In the genomic region with DNA sequence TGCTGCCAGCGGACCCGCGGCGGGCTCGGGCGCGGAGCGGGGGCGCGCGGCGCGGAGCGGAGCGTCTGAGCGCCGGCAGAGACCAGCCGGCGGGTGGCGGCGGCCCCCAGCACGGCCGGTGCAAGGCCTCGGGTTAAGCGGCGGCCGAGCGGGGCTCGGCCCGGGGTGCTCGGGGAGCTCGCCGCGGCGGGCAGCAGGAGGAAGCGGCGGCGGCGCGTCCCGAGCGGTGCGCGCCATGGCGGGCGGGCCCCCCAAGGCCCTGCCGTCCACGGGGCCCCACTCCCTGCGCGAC, we compare ENCODE assay signal across 1 cellular context.
TF ChIP-seq lines count a peak whose summit lies in the region.

No MANE protein-coding gene starts in this region.

TF ChIP-seq in GM12878, 131 proteins besides CTCF, POLR2A, EP300 and RAD21 (continued from another document):
- TF ChIP-seq SIN3A (IDR thresholded peaks at IDR 0.05; ENCODE audit: low read depth, low read length), result no peak
- no peak for TF ChIP-seq MYB (IDR thresholded peaks at IDR 0.05; ENCODE audit: borderline replicate concordance, low read depth, low read length)
- no peak for TF ChIP-seq ASH2L (IDR thresholded peaks at IDR 0.05; ENCODE audit: borderline replicate concordance, low read depth)
- TF ChIP-seq, protein P1, sequence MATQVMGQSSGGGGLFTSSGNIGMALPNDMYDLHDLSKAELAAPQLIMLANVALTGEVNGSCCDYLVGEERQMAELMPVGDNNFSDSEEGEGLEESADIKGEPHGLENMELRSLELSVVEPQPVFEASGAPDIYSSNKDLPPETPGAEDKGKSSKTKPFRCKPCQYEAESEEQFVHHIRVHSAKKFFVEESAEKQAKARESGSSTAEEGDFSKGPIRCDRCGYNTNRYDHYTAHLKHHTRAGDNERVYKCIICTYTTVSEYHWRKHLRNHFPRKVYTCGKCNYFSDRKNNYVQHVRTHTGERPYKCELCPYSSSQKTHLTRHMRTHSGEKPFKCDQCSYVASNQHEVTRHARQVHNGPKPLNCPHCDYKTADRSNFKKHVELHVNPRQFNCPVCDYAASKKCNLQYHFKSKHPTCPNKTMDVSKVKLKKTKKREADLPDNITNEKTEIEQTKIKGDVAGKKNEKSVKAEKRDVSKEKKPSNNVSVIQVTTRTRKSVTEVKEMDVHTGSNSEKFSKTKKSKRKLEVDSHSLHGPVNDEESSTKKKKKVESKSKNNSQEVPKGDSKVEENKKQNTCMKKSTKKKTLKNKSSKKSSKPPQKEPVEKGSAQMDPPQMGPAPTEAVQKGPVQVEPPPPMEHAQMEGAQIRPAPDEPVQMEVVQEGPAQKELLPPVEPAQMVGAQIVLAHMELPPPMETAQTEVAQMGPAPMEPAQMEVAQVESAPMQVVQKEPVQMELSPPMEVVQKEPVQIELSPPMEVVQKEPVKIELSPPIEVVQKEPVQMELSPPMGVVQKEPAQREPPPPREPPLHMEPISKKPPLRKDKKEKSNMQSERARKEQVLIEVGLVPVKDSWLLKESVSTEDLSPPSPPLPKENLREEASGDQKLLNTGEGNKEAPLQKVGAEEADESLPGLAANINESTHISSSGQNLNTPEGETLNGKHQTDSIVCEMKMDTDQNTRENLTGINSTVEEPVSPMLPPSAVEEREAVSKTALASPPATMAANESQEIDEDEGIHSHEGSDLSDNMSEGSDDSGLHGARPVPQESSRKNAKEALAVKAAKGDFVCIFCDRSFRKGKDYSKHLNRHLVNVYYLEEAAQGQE (IDR thresholded peaks at IDR 0.05; ENCODE audit: low read depth, low read length), result no peak
- TF ChIP-seq WRNIP1 (IDR thresholded peaks at IDR 0.05; ENCODE audit: borderline replicate concordance, low read depth, low read length), result no peak
- TF ChIP-seq BMI1 (IDR thresholded peaks at IDR 0.05; ENCODE audit: borderline replicate concordance), result no peak
- TF ChIP-seq SIX5 (IDR thresholded peaks at IDR 0.05; ENCODE audit: low read depth, low read length, severe bottlenecking), result no peak
- no peak for TF ChIP-seq RUNX3 (IDR thresholded peaks at IDR 0.05; ENCODE audit: low read length)
- peak; percentile 76; the same call in 1 of the 2 replicates for TF ChIP-seq LARP7 (IDR thresholded peaks at IDR 0.05)
- 0 out of 2 replicates have a peak, but pooled peaks have one; percentile 11 for TF ChIP-seq BACH1 (IDR thresholded peaks at IDR 0.05; ENCODE audit: borderline replicate concordance)
- TF ChIP-seq PML (IDR thresholded peaks at IDR 0.05; ENCODE audit: low read length), result no peak
- TF ChIP-seq, protein P2, sequence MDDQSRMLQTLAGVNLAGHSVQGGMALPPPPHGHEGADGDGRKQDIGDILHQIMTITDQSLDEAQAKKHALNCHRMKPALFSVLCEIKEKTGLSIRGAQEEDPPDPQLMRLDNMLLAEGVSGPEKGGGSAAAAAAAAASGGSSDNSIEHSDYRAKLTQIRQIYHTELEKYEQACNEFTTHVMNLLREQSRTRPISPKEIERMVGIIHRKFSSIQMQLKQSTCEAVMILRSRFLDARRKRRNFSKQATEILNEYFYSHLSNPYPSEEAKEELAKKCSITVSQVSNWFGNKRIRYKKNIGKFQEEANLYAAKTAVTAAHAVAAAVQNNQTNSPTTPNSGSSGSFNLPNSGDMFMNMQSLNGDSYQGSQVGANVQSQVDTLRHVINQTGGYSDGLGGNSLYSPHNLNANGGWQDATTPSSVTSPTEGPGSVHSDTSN (IDR thresholded peaks at IDR 0.05; ENCODE audit: insufficient replicate concordance, low read depth, low read length), result no peak
- TF ChIP-seq, protein P3, sequence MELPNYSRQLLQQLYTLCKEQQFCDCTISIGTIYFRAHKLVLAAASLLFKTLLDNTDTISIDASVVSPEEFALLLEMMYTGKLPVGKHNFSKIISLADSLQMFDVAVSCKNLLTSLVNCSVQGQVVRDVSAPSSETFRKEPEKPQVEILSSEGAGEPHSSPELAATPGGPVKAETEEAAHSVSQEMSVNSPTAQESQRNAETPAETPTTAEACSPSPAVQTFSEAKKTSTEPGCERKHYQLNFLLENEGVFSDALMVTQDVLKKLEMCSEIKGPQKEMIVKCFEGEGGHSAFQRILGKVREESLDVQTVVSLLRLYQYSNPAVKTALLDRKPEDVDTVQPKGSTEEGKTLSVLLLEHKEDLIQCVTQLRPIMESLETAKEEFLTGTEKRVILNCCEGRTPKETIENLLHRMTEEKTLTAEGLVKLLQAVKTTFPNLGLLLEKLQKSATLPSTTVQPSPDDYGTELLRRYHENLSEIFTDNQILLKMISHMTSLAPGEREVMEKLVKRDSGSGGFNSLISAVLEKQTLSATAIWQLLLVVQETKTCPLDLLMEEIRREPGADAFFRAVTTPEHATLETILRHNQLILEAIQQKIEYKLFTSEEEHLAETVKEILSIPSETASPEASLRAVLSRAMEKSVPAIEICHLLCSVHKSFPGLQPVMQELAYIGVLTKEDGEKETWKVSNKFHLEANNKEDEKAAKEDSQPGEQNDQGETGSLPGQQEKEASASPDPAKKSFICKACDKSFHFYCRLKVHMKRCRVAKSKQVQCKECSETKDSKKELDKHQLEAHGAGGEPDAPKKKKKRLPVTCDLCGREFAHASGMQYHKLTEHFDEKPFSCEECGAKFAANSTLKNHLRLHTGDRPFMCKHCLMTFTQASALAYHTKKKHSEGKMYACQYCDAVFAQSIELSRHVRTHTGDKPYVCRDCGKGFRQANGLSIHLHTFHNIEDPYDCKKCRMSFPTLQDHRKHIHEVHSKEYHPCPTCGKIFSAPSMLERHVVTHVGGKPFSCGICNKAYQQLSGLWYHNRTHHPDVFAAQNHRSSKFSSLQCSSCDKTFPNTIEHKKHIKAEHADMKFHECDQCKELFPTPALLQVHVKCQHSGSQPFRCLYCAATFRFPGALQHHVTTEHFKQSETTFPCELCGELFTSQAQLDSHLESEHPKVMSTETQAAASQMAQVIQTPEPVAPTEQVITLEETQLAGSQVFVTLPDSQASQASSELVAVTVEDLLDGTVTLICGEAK (IDR thresholded peaks at IDR 0.05; ENCODE audit: borderline replicate concordance), result no peak
- TF ChIP-seq YBX1 (IDR thresholded peaks at IDR 0.05), result no peak
- no peak for TF ChIP-seq ZNF24 (IDR thresholded peaks at IDR 0.05)
- TF ChIP-seq, protein P4, sequence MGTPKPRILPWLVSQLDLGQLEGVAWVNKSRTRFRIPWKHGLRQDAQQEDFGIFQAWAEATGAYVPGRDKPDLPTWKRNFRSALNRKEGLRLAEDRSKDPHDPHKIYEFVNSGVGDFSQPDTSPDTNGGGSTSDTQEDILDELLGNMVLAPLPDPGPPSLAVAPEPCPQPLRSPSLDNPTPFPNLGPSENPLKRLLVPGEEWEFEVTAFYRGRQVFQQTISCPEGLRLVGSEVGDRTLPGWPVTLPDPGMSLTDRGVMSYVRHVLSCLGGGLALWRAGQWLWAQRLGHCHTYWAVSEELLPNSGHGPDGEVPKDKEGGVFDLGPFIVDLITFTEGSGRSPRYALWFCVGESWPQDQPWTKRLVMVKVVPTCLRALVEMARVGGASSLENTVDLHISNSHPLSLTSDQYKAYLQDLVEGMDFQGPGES (IDR thresholded peaks at IDR 0.05), result no peak
- TF ChIP-seq SREBF1 (IDR thresholded peaks at IDR 0.05; ENCODE audit: low read length), result no peak
- no peak for TF ChIP-seq NR2C2 (IDR thresholded peaks at IDR 0.05; ENCODE audit: borderline replicate concordance, control insufficient read depth, insufficient read length, low read depth)
- peak; percentile 42; the same call in 1 of the 2 replicates for TF ChIP-seq SMARCA5 (IDR thresholded peaks at IDR 0.05)
- TF ChIP-seq FOXK2 (IDR thresholded peaks at IDR 0.05), result no peak
- peak; percentile 59; the same call in 1 of the 2 replicates for TF ChIP-seq IKZF1 (conservative IDR thresholded peaks at IDR 0.05)
- TF ChIP-seq TARDBP (IDR thresholded peaks at IDR 0.05; ENCODE audit: borderline replicate concordance), result no peak
- TF ChIP-seq, protein P5, sequence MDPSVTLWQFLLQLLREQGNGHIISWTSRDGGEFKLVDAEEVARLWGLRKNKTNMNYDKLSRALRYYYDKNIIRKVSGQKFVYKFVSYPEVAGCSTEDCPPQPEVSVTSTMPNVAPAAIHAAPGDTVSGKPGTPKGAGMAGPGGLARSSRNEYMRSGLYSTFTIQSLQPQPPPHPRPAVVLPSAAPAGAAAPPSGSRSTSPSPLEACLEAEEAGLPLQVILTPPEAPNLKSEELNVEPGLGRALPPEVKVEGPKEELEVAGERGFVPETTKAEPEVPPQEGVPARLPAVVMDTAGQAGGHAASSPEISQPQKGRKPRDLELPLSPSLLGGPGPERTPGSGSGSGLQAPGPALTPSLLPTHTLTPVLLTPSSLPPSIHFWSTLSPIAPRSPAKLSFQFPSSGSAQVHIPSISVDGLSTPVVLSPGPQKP (IDR thresholded peaks at IDR 0.05; ENCODE audit: low read depth, low read length), result no peak
- TF ChIP-seq, protein P6, sequence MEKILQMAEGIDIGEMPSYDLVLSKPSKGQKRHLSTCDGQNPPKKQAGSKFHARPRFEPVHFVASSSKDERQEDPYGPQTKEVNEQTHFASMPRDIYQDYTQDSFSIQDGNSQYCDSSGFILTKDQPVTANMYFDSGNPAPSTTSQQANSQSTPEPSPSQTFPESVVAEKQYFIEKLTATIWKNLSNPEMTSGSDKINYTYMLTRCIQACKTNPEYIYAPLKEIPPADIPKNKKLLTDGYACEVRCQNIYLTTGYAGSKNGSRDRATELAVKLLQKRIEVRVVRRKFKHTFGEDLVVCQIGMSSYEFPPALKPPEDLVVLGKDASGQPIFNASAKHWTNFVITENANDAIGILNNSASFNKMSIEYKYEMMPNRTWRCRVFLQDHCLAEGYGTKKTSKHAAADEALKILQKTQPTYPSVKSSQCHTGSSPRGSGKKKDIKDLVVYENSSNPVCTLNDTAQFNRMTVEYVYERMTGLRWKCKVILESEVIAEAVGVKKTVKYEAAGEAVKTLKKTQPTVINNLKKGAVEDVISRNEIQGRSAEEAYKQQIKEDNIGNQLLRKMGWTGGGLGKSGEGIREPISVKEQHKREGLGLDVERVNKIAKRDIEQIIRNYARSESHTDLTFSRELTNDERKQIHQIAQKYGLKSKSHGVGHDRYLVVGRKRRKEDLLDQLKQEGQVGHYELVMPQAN (conservative IDR thresholded peaks at IDR 0.05), result 0 out of 2 replicates have a peak, but pooled peaks have one; percentile 43
- TF ChIP-seq TBL1XR1 (IDR thresholded peaks at IDR 0.05; ENCODE audit: low read depth, low read length), result no peak
- no peak for TF ChIP-seq HDGF (IDR thresholded peaks at IDR 0.05)
- TF ChIP-seq TAF1 (IDR thresholded peaks at IDR 0.05; ENCODE audit: borderline replicate concordance, low read depth, low read length), result no peak
